Comparison of ENCODE assay signal across 7 cellular contexts in the genomic region with DNA sequence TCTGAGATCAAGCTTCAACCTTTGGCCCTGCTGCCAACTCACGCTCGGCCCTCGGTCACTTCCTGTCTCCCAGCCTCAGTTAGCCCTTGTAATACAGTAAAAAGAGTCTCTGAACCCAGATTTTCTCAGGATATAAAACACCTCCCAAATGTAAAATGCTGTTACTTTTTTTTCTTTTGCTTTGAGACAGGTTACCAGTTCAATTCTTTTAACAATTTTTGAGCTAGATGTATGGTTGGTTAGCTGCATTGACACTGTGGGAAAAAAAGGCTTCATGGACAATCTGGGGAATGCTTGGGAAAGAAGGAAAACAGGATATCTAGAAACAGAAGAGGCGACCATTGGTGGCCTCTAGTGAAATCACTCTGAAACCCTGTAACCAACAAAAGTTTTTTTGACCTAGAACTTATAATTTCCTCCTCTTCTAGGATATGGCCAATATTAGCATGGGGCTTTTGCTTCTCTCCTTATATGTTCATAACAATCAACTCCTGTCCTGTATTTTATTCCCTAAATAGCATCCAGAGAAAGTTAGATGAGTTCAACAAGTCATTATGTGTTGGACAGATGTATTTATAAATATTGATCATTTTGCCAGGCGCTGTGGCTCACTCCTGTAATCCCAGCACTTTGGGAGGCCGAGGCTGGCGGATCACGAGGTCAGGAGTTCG. TPM values are rescaled to one million over a fixed set of nuclear protein-coding genes. Genes with fewer than 3 reads are reported as not detected.
DNase-seq lines count a peak whose midpoint lies in the region; ATAC-seq and TF ChIP-seq lines count a peak whose summit lies in the region.

No MANE protein-coding gene starts in this region.

- H3K23ac ChIP-seq in H9 (ENCODE audit: insufficient read length, low read depth, low read length) = no peak overlapping the region

- H3K4me3 Mint-ChIP-seq in H9 = peak overlapping the region; percentile 95 to 96; a peak in 4 of 5 replicates

- H3K79me1 ChIP-seq in H9 (ENCODE audit: insufficient read depth, low read depth, low read length, poor library complexity, severe bottlenecking) = no peaks in the 10 kb centered on the region

- H3K23me2 ChIP-seq in H9 (ENCODE audit: insufficient read length, low read depth, low read length, poor library complexity, severe bottlenecking) = peaks cover 7% of the 10 kb centered on the region

- TF ChIP-seq CTCF in H9 (conservative IDR thresholded peaks at IDR 0.05) = no peak
- no peak for TF ChIP-seq CTCF in VCaP (conservative IDR thresholded peaks at IDR 0.05)
- TF ChIP-seq CTCF in spleen (IDR thresholded peaks at IDR 0.05 in 8 of 11, conservative IDR thresholded peaks at IDR 0.05 in 3 of 11) = no peak

- H3K14ac ChIP-seq in H9 (ENCODE audit: insufficient read depth, low read length) = no peak overlapping the region

- no peak overlapping the region for H2AFZ ChIP-seq in H9 (ENCODE audit: low read length)

- H3K4me1 ChIP-seq in H9 (ENCODE audit: insufficient read depth, low read length) (peaks cover 2% of the 10 kb centered on the region; the same call in 1 of the 2 replicates), right cardiac atrium (ENCODE audit: control insufficient read depth, insufficient read depth, low read length) (peaks cover 3% of the 10 kb centered on the region), spleen (peaks cover 21 to 60% (median 40%) of the 10 kb centered on the region in 6 donors)

- no peak overlapping the region for H4K5ac ChIP-seq in H9 (ENCODE audit: insufficient read length, low read depth, low read length)

- no peaks in the 10 kb centered on the region; a peak in 1 of 7 replicates for H3K36me3 Mint-ChIP-seq in H9 (ENCODE audit: insufficient read depth in 1 of 3, low read depth in 3 of 3)

- no peaks in the 10 kb centered on the region for H3K9me3 ChIP-seq in H9 (ENCODE audit: control insufficient read depth, low read depth, low read length)
- no peaks in the 10 kb centered on the region for H3K9me3 ChIP-seq in right cardiac atrium (ENCODE audit: control insufficient read depth, low read length)
- no peaks in the 10 kb centered on the region for H3K9me3 ChIP-seq in spleen

- peaks cover 6 to 9% of the 10 kb centered on the region in 2 experiments for H3K4me1 Mint-ChIP-seq in H9

- no peak overlapping the region for H4K8ac ChIP-seq in H9 (replicated peaks; ENCODE audit: insufficient read length, low read depth, low read length)

- no peak for ATAC-seq in right cardiac atrium
- ATAC-seq in HG03108 (IDR thresholded peaks at IDR 0.05; ENCODE audit: unreplicated experiment) = no peak

- no peak overlapping the region for H2BK12ac ChIP-seq in H9 (ENCODE audit: insufficient read length, low read depth, low read length)

- H2BK15ac ChIP-seq in H9 (ENCODE audit: low read depth, low read length) = no peak overlapping the region

- H2BK120ac ChIP-seq in H9 (ENCODE audit: low read depth, low read length, poor library complexity, severe bottlenecking) = no peak overlapping the region

- H3T11ph ChIP-seq in H9 (ENCODE audit: low read length) = no peak overlapping the region

- H3K18ac ChIP-seq in H9 (ENCODE audit: insufficient read length, low read depth, low read length) = no peak overlapping the region

- no peak overlapping the region for H2BK20ac ChIP-seq in H9 (ENCODE audit: low read depth, low read length, poor library complexity, severe bottlenecking)

- no peak overlapping the region for H3K4ac ChIP-seq in H9 (ENCODE audit: low read depth, low read length)

- peak overlapping the region; percentile 81 for H3K4me2 ChIP-seq in H9 (ENCODE audit: insufficient read depth, insufficient read length, low read length)

- H3K9me3 Mint-ChIP-seq in H9 = no peaks in the 10 kb centered on the region; a peak in 1 of 5 replicates

- H3K27ac Mint-ChIP-seq in H9 = peak overlapping the region; percentile 95 to 99 (median 95)

- no peak overlapping the region for H3K56ac ChIP-seq in H9 (ENCODE audit: insufficient read length, low read depth, low read length)

- H3K9ac ChIP-seq in H9 (ENCODE audit: extremely low read depth, insufficient read length, low read length) = peak overlapping the region; percentile 69

- no peaks in the 10 kb centered on the region for H4K20me1 ChIP-seq in H9 (ENCODE audit: control insufficient read depth, insufficient read depth, insufficient read length)

- peaks cover 0 to 5% (median 0%) of the 10 kb centered on the region in 6 donors for H3K36me3 ChIP-seq in spleen

- H4K91ac ChIP-seq in H9 (ENCODE audit: insufficient read length, low read depth, low read length) = no peak overlapping the region

- no peak overlapping the region for H2BK5ac ChIP-seq in H9 (ENCODE audit: insufficient read length, low read length)

- no peak overlapping the region for H3K27ac ChIP-seq in H9 (ENCODE audit: insufficient read length, low read depth, low read length)
- H3K27ac ChIP-seq in VCaP = peak overlapping the region; percentile 96
- H3K27ac ChIP-seq in right cardiac atrium (ENCODE audit: low read length) = peak overlapping the region; percentile 99
- peak overlapping the region; percentile 91 to 99 (median 98) for H3K27ac ChIP-seq in spleen

- no CpG with 5 or more reads among the region's 9 CpGs for WGBS in H9 (ENCODE audit: extremely low coverage, insufficient read length, low lambda C conversion rate)
- WGBS in right cardiac atrium = 53% methylated on average over 9 of the region's 9 CpGs
- WGBS in spleen, 5 donors = 53 to 59% (median 56%) methylated on average over 9 of the region's 9 CpGs

- no peaks in the 10 kb centered on the region for H3K27me3 Mint-ChIP-seq in H9 (ENCODE audit: low read depth)

- intact Hi-C loops in right cardiac atrium (cut with DNase I) = no loop called here
- intact Hi-C loops in spleen (cut with DNase I; ENCODE audit: low total_unique reads) = no loop called here

- TF ChIP-seq POLR2A in spleen (IDR thresholded peaks at IDR 0.05) = no peak

- DNase-seq in H9 = no peak
- DNase-seq in right cardiac atrium = no peak
- no peak for DNase-seq in spleen
- DNase-seq in SKM-1 treated with dmso at 0.1 percent for 144 hours (lab: John Stamatoyannopoulos, UW; ENCODE audit: unreplicated experiment) = no peak
- DNase-seq in HuH-7.5 (ENCODE audit: low spot score) = no peak

- H3K27me3 ChIP-seq in H9 (ENCODE audit: insufficient read depth, low read length) (no peaks in the 10 kb centered on the region), right cardiac atrium (ENCODE audit: control insufficient read depth, insufficient read depth) (no peaks in the 10 kb centered on the region), spleen (replicated peaks in 1 of 7) (no peaks in the 10 kb centered on the region)

- H2AK5ac ChIP-seq in H9 (ENCODE audit: insufficient read length, low read length) = no peak overlapping the region

- H3K4me3 ChIP-seq in right cardiac atrium (ENCODE audit: low read length) (peak overlapping the region; percentile 78), spleen (peak overlapping the region; percentile 82 to 95 (median 87))

- H3K79me2 ChIP-seq in H9 (ENCODE audit: insufficient read depth, low read length) = peaks cover 2% of the 10 kb centered on the region; the same call in 1 of the 2 replicates

RNA-seq across cellular contexts. Expression of a gene that starts 1.3 kb away (rescaled TPM):
- total RNA-seq in H9 (2021) = 26.3 and 28.7 TPM in 2 replicates
- total RNA-seq in right cardiac atrium = 100 to 1,000 TPM in 1 of 4 donors, 10 to 100 TPM in 3; 77.1 to 103 (median 80.0) TPM
- 53.6 TPM for polyA plus RNA-seq in right cardiac atrium
- 100 to 1,000 TPM in 1 of 7 donors, 10 to 100 TPM in 6; 75.7 to 101 (median 95.2) TPM for total RNA-seq in spleen
- polyA plus RNA-seq in spleen = 10 to 100 TPM; 69.8 to 81.1 (median 73.4) TPM

RNA-seq across cellular contexts. Expression of a gene that starts 21.0 kb away (rescaled TPM):
- total RNA-seq in H9 (2021) = 26.6 and 26.9 TPM in 2 replicates
- total RNA-seq in right cardiac atrium = under 1 TPM; 0.88 to 0.94 (median 0.89) TPM
- 0.27 TPM for polyA plus RNA-seq in right cardiac atrium
- 1 to 10 TPM; 2.0 to 8.1 (median 3.9) TPM for total RNA-seq in spleen
- polyA plus RNA-seq in spleen = 1 to 10 TPM in 2 of 3 donors, under 1 TPM in 1; 0.54 to 1.2 (median 1.1) TPM
